Comparison of ENCODE assay signal across 1 cellular context in the genomic region with DNA sequence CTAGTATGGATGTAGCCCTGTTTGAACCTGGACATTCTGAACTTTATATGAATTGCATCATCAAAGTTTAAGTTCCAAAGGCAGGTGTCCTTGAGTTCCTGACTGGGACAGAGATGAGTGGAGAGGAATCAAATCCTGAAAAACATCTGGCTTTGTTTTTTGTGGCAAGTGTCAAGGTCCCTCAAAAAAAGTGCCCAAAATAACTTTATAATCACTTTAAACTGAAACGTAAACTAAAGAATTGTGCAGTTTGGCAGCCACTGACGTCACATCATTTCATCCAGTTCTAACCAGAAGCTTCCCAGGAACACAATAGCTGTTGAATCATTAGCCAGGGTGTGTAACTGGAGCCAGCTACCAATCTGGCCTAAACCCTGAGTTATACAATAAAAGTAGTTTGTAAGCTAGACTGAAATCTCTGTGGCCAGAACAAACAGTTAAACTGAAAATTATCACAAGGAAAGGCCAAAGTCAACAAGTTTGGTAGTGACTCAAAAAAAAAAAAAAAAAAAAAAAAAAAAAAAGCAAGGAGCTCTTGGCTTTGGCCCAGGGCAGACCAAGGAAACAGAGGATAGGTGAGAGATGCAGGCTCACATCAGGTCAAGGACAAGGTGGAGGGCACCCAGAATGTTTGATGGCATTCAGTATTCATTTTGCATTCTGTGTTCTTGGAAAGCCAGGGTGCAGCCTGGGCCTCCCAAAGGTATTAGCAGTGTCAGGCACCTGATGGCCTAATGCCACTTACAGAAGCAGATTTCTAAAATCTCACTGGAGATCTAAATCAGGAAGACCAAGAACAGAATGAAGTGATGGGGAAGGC.
TF ChIP-seq lines count a peak whose summit lies in the region.

No MANE protein-coding gene starts in this region.

TF ChIP-seq in HepG2, 621 proteins besides CTCF, POLR2A, EP300 and RAD21 (continued from another document and continues in another):
- TF ChIP-seq, protein P1, sequence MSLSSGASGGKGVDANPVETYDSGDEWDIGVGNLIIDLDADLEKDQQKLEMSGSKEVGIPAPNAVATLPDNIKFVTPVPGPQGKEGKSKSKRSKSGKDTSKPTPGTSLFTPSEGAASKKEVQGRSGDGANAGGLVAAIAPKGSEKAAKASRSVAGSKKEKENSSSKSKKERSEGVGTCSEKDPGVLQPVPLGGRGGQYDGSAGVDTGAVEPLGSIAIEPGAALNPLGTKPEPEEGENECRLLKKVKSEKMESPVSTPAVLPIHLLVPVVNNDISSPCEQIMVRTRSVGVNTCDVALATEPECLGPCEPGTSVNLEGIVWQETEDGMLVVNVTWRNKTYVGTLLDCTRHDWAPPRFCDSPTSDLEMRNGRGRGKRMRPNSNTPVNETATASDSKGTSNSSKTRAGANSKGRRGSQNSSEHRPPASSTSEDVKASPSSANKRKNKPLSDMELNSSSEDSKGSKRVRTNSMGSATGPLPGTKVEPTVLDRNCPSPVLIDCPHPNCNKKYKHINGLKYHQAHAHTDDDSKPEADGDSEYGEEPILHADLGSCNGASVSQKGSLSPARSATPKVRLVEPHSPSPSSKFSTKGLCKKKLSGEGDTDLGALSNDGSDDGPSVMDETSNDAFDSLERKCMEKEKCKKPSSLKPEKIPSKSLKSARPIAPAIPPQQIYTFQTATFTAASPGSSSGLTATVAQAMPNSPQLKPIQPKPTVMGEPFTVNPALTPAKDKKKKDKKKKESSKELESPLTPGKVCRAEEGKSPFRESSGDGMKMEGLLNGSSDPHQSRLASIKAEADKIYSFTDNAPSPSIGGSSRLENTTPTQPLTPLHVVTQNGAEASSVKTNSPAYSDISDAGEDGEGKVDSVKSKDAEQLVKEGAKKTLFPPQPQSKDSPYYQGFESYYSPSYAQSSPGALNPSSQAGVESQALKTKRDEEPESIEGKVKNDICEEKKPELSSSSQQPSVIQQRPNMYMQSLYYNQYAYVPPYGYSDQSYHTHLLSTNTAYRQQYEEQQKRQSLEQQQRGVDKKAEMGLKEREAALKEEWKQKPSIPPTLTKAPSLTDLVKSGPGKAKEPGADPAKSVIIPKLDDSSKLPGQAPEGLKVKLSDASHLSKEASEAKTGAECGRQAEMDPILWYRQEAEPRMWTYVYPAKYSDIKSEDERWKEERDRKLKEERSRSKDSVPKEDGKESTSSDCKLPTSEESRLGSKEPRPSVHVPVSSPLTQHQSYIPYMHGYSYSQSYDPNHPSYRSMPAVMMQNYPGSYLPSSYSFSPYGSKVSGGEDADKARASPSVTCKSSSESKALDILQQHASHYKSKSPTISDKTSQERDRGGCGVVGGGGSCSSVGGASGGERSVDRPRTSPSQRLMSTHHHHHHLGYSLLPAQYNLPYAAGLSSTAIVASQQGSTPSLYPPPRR (CRISPR knock-in tag; IDR thresholded peaks at IDR 0.05; ENCODE audit: borderline replicate concordance): peak; percentile 54; the same call in 1 of the 2 replicates
- TF ChIP-seq, protein P2, sequence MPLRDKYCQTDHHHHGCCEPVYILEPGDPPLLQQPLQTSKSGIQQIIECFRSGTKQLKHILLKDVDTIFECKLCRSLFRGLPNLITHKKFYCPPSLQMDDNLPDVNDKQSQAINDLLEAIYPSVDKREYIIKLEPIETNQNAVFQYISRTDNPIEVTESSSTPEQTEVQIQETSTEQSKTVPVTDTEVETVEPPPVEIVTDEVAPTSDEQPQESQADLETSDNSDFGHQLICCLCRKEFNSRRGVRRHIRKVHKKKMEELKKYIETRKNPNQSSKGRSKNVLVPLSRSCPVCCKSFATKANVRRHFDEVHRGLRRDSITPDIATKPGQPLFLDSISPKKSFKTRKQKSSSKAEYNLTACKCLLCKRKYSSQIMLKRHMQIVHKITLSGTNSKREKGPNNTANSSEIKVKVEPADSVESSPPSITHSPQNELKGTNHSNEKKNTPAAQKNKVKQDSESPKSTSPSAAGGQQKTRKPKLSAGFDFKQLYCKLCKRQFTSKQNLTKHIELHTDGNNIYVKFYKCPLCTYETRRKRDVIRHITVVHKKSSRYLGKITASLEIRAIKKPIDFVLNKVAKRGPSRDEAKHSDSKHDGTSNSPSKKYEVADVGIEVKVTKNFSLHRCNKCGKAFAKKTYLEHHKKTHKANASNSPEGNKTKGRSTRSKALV (CRISPR knock-in tag; IDR thresholded peaks at IDR 0.05): no peak
- TF ChIP-seq, protein P3, sequence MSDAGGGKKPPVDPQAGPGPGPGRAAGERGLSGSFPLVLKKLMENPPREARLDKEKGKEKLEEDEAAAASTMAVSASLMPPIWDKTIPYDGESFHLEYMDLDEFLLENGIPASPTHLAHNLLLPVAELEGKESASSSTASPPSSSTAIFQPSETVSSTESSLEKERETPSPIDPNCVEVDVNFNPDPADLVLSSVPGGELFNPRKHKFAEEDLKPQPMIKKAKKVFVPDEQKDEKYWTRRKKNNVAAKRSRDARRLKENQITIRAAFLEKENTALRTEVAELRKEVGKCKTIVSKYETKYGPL (CRISPR knock-in tag; IDR thresholded peaks at IDR 0.05): peak; percentile 72; the same call in 1 of the 2 replicates
- TF ChIP-seq ZNF451 (CRISPR knock-in tag; IDR thresholded peaks at IDR 0.05): no peak
- TF ChIP-seq, protein P4, sequence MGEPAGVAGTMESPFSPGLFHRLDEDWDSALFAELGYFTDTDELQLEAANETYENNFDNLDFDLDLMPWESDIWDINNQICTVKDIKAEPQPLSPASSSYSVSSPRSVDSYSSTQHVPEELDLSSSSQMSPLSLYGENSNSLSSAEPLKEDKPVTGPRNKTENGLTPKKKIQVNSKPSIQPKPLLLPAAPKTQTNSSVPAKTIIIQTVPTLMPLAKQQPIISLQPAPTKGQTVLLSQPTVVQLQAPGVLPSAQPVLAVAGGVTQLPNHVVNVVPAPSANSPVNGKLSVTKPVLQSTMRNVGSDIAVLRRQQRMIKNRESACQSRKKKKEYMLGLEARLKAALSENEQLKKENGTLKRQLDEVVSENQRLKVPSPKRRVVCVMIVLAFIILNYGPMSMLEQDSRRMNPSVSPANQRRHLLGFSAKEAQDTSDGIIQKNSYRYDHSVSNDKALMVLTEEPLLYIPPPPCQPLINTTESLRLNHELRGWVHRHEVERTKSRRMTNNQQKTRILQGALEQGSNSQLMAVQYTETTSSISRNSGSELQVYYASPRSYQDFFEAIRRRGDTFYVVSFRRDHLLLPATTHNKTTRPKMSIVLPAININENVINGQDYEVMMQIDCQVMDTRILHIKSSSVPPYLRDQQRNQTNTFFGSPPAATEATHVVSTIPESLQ (CRISPR knock-in tag; conservative IDR thresholded peaks at IDR 0.05): no peak
- TF ChIP-seq, protein P5, sequence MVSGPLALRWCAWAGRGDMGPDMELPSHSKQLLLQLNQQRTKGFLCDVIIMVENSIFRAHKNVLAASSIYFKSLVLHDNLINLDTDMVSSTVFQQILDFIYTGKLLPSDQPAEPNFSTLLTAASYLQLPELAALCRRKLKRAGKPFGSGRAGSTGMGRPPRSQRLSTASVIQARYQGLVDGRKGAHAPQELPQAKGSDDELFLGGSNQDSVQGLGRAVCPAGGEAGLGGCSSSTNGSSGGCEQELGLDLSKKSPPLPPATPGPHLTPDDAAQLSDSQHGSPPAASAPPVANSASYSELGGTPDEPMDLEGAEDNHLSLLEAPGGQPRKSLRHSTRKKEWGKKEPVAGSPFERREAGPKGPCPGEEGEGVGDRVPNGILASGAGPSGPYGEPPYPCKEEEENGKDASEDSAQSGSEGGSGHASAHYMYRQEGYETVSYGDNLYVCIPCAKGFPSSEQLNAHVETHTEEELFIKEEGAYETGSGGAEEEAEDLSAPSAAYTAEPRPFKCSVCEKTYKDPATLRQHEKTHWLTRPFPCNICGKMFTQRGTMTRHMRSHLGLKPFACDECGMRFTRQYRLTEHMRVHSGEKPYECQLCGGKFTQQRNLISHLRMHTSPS (CRISPR knock-in tag; IDR thresholded peaks at IDR 0.05; ENCODE audit: low read depth): no peak
- TF ChIP-seq ZNF644 (CRISPR knock-in tag; IDR thresholded peaks at IDR 0.05; ENCODE audit: low read depth): peak; percentile 55; the same call in 1 of the 2 replicates
- TF ChIP-seq BRCA1 (CRISPR knock-in tag; IDR thresholded peaks at IDR 0.05): no peak
- TF ChIP-seq, protein P6, sequence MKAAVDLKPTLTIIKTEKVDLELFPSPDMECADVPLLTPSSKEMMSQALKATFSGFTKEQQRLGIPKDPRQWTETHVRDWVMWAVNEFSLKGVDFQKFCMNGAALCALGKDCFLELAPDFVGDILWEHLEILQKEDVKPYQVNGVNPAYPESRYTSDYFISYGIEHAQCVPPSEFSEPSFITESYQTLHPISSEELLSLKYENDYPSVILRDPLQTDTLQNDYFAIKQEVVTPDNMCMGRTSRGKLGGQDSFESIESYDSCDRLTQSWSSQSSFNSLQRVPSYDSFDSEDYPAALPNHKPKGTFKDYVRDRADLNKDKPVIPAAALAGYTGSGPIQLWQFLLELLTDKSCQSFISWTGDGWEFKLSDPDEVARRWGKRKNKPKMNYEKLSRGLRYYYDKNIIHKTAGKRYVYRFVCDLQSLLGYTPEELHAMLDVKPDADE (CRISPR knock-in tag; IDR thresholded peaks at IDR 0.05): no peak
- no peak; the same call in 1 of the 2 replicates for TF ChIP-seq RFX5 (IDR thresholded peaks at IDR 0.05; ENCODE audit: low read depth, low read length)
- TF ChIP-seq RXRB (CRISPR knock-in tag; IDR thresholded peaks at IDR 0.05; ENCODE audit: borderline replicate concordance): peak; percentile 84
- no peak for TF ChIP-seq DMAP1 (CRISPR knock-in tag; IDR thresholded peaks at IDR 0.05)
- no peak for TF ChIP-seq SPEN (CRISPR knock-in tag; IDR thresholded peaks at IDR 0.05; ENCODE audit: low read depth)
- no peak for TF ChIP-seq ZNF552 (CRISPR knock-in tag; IDR thresholded peaks at IDR 0.05; ENCODE audit: borderline replicate concordance)
- TF ChIP-seq, protein P7, sequence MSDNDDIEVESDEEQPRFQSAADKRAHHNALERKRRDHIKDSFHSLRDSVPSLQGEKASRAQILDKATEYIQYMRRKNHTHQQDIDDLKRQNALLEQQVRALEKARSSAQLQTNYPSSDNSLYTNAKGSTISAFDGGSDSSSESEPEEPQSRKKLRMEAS (IDR thresholded peaks at IDR 0.05): no peak
- TF ChIP-seq, protein P8, sequence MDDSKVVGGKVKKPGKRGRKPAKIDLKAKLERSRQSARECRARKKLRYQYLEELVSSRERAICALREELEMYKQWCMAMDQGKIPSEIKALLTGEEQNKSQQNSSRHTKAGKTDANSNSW (CRISPR knock-in tag; IDR thresholded peaks at IDR 0.05; ENCODE audit: borderline replicate concordance): no peak
- no peak for TF ChIP-seq RBAK (CRISPR knock-in tag; IDR thresholded peaks at IDR 0.05)
- TF ChIP-seq THAP11 (CRISPR knock-in tag; IDR thresholded peaks at IDR 0.05): peak; percentile 26
- no peak for TF ChIP-seq FOXC1 (CRISPR knock-in tag; IDR thresholded peaks at IDR 0.05; ENCODE audit: borderline replicate concordance)
- no peak for TF ChIP-seq ZNF263 (CRISPR knock-in tag; IDR thresholded peaks at IDR 0.05)
- TF ChIP-seq, protein P9, sequence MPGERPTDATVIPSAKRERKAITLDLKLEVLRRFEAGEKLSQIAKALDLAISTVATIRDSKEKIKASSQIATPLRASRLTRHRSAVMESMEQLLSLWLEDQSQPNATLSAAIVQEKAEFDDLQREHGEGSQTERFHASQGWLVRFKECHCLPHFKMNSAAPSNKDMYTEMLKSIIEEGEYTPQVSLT (CRISPR knock-in tag; IDR thresholded peaks at IDR 0.05; ENCODE audit: borderline replicate concordance, low read depth): no peak
- no peak for TF ChIP-seq ZNF678 (CRISPR knock-in tag; IDR thresholded peaks at IDR 0.05)
- TF ChIP-seq, protein P10, sequence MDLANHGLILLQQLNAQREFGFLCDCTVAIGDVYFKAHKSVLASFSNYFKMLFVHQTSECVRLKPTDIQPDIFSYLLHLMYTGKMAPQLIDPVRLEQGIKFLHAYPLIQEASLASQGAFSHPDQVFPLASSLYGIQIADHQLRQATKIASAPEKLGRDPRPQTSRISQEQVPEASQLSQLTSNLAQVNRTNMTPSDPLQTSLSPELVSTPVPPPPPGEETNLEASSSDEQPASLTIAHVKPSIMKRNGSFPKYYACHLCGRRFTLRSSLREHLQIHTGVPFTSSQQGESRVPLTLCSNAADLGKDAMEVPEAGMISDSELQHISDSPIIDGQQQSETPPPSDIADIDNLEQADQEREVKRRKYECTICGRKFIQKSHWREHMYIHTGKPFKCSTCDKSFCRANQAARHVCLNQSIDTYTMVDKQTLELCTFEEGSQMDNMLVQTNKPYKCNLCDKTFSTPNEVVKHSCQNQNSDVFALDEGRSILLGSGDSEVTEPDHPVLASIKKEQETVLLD (CRISPR knock-in tag; IDR thresholded peaks at IDR 0.05; ENCODE audit: low read depth): no peak
- TF ChIP-seq GABPA (IDR thresholded peaks at IDR 0.05; ENCODE audit: low read depth, low read length): no peak
- TF ChIP-seq GABPA (CRISPR knock-in tag; IDR thresholded peaks at IDR 0.05; ENCODE audit: low read depth): 0 out of 2 replicates have a peak, but pooled peaks have one; percentile 13
- TF ChIP-seq, protein P11, sequence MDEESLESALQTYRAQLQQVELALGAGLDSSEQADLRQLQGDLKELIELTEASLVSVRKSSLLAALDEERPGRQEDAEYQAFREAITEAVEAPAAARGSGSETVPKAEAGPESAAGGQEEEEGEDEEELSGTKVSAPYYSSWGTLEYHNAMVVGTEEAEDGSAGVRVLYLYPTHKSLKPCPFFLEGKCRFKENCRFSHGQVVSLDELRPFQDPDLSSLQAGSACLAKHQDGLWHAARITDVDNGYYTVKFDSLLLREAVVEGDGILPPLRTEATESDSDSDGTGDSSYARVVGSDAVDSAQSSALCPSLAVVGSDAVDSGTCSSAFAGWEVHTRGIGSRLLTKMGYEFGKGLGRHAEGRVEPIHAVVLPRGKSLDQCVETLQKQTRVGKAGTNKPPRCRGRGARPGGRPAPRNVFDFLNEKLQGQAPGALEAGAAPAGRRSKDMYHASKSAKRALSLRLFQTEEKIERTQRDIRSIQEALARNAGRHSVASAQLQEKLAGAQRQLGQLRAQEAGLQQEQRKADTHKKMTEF (CRISPR knock-in tag; IDR thresholded peaks at IDR 0.05): 0 out of 2 replicates have a peak, but pooled peaks have one; percentile 50
- no peak for TF ChIP-seq MXD4 (CRISPR knock-in tag; IDR thresholded peaks at IDR 0.05)
- TF ChIP-seq ISX (CRISPR knock-in tag; conservative IDR thresholded peaks at IDR 0.05): no peak
- TF ChIP-seq, protein P12, sequence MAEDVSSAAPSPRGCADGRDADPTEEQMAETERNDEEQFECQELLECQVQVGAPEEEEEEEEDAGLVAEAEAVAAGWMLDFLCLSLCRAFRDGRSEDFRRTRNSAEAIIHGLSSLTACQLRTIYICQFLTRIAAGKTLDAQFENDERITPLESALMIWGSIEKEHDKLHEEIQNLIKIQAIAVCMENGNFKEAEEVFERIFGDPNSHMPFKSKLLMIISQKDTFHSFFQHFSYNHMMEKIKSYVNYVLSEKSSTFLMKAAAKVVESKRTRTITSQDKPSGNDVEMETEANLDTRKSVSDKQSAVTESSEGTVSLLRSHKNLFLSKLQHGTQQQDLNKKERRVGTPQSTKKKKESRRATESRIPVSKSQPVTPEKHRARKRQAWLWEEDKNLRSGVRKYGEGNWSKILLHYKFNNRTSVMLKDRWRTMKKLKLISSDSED (CRISPR knock-in tag; IDR thresholded peaks at IDR 0.05): no peak
- TF ChIP-seq ZNF326 (CRISPR knock-in tag; IDR thresholded peaks at IDR 0.05; ENCODE audit: borderline replicate concordance): no peak
- peak; percentile 68 for TF ChIP-seq PHF21A (CRISPR knock-in tag; IDR thresholded peaks at IDR 0.05)
- TF ChIP-seq GATAD1 (CRISPR knock-in tag; IDR thresholded peaks at IDR 0.05): no peak
- peak; percentile 86 for TF ChIP-seq ATF1 (CRISPR knock-in tag; IDR thresholded peaks at IDR 0.05)
- TF ChIP-seq SOX6 (IDR thresholded peaks at IDR 0.05): no peak
- peak; percentile 97 for TF ChIP-seq SOX6 (CRISPR knock-in tag; IDR thresholded peaks at IDR 0.05)
- TF ChIP-seq ZNF501 (CRISPR knock-in tag; IDR thresholded peaks at IDR 0.05): no peak
- no peak for TF ChIP-seq RORA (CRISPR knock-in tag; IDR thresholded peaks at IDR 0.05)
- no peak for TF ChIP-seq MEIS2 (CRISPR knock-in tag; IDR thresholded peaks at IDR 0.05)
- TF ChIP-seq ZNF10 (CRISPR knock-in tag; IDR thresholded peaks at IDR 0.05; ENCODE audit: borderline replicate concordance, low read depth): no peak
